ENCODE assay signal across 1 cellular context in genomic region chr6:20525208-20525607, GRCh38. TPM values are rescaled to one million over a fixed set of nuclear protein-coding genes. Genes with fewer than 3 reads are reported as not detected.
DNase-seq lines count a peak whose midpoint lies in the region; ATAC-seq, FAIRE-seq and TF ChIP-seq lines count a peak whose summit lies in the region.
"Not testable (repeated sequence)": the region's sequence is repeated elsewhere in the genome, so short reads cannot be mapped to it uniquely, and the experiment has no call there.

No MANE protein-coding gene starts in this region.

- not testable (repeated sequence) for ATAC-seq in K562

- not testable (repeated sequence) for H4K20me1 ChIP-seq in K562 (replicated peaks; ENCODE audit: control insufficient read depth, insufficient read depth, low read length)

- not testable (repeated sequence) for DNase-seq in K562 (ENCODE audit: extremely low read depth in 1 of 4, low spot score in 3 of 4)

- in situ Hi-C loops in K562 (cut with MboI): loop anchor here (5.0 kb wide), 1 partner anchor 233 kb away; no protein-coding TSS in a partner anchor

- not testable (repeated sequence) for H3K9me3 ChIP-seq in K562 (replicated peaks; ENCODE audit: control insufficient read depth, insufficient read depth, low read depth, low read length)

- H3K4me3 ChIP-seq in K562: not testable (repeated sequence)

- not testable (repeated sequence) for TF ChIP-seq RAD21 in K562 (CRISPR knock-in tag; conservative IDR thresholded peaks at IDR 0.05 in 1 of 2, IDR thresholded peaks at IDR 0.05 in 1 of 2)

- not testable (repeated sequence) for H3K36me3 ChIP-seq in K562 (ENCODE audit: control insufficient read depth, insufficient read depth, low read length)

- not testable (repeated sequence) for H3K27ac ChIP-seq in K562 (ENCODE audit: extremely low read depth, low read depth, low read length)

- peaks cover 8 to 10% of the 10 kb centered on the region in 2 experiments; a peak in 4 of 5 replicates for H3K4me1 ChIP-seq in K562 (replicated peaks in 1 of 2; ENCODE audit: control insufficient read depth in 2 of 2, insufficient read depth in 2 of 2, low read length in 2 of 2)

- FAIRE-seq in K562 (lab: Jason Lieb, UNC): not testable (repeated sequence)

- H3K27me3 ChIP-seq in K562 (ENCODE audit: control insufficient read depth in 2 of 2, insufficient read depth in 2 of 2, low read length in 2 of 2): not testable (repeated sequence)

- not testable (repeated sequence) for H3K9me1 ChIP-seq in K562 (ENCODE audit: control insufficient read depth, insufficient read depth, low read length)

- TF ChIP-seq EP300 in K562 (IDR thresholded peaks at IDR 0.05; ENCODE audit: low read length): not testable (repeated sequence)

- CTCF ChIA-PET in K562 (lab: Yijun Ruan, JAX; ENCODE audit: low intra/inter-chr PET ratio): interaction anchor here (0.6 to 1.1 kb wide), 2 partner anchors 65 to 233 kb away, joined by 3 read pairs; no protein-coding TSS in a partner anchor

- intact Hi-C loops in K562 (cut with micrococcal nuclease): not testable (repeated sequence)

- H2AFZ ChIP-seq in K562 (ENCODE audit: low read depth, low read length): not testable (repeated sequence)

- not testable (repeated sequence) for H3K79me2 ChIP-seq in K562 (ENCODE audit: control insufficient read depth, insufficient read depth, low read length)

- TF ChIP-seq CTCF in K562 (IDR thresholded peaks at IDR 0.05 in 2 of 3, conservative IDR thresholded peaks at IDR 0.05 in 1 of 3; ENCODE audit: insufficient read depth in 2 of 3, low read depth in 1 of 3, low read length in 3 of 3): not testable (repeated sequence)

- TF ChIP-seq POLR2A in K562 (conservative IDR thresholded peaks at IDR 0.05): not testable (repeated sequence)

- not testable (repeated sequence) for H3K4me2 ChIP-seq in K562 (ENCODE audit: insufficient read depth, low read length)

- POLR2A ChIA-PET in K562 (lab: Yijun Ruan, JAX): not testable (repeated sequence)

- BruUV-seq in K562 (replicated peaks; lab: Mats Ljungman, UMichigan): not testable (repeated sequence)

- H3K9ac ChIP-seq in K562 (ENCODE audit: insufficient read depth in 1 of 2, low read depth in 2 of 2, low read length in 2 of 2): not testable (repeated sequence)

- 42% methylated on average over 3 of the region's 3 CpGs for WGBS in K562 (ENCODE audit: insufficient coverage, low coverage, missing lambda C conversion rate)

TF ChIP-seq in K562, 482 proteins besides CTCF, POLR2A, EP300 and RAD21:
- peak in 1 of 2 experiments; percentile 58; a peak in 2 of 4 replicates for TF ChIP-seq KDM1A (IDR thresholded peaks at IDR 0.05)
- peak; percentile 91 for TF ChIP-seq ZNF146 (CRISPR knock-in tag; IDR thresholded peaks at IDR 0.05; ENCODE audit: unreplicated experiment)
- peak; percentile 73 for TF ChIP-seq BCOR (IDR thresholded peaks at IDR 0.05)

RNA-seq across cellular contexts. Expression of gene CDKAL1, which starts 9.0 kb away (rescaled TPM):
- total RNA-seq in K562 (2011; cell fraction: chromatin; rRNA removed; ENCODE audit: low replicate concordance): 40.8 and 117 TPM in 2 replicates
- 24.3 and 27.0 TPM in 2 replicates for total RNA-seq in K562 (2011; cell fraction: nucleolus; rRNA removed)
- total RNA-seq in K562 (2011; cell fraction: nucleoplasm; rRNA removed): 53.2 and 70.2 TPM in 2 replicates
- total RNA-seq in K562 (2014; rRNA removed) (23.5 and 28.7 TPM in 2 replicates), K562 (2014; rRNA removed; fragmentation: Illumina TruSeq; extraction: Trizol) (36.3 and 40.3 TPM in 2 replicates), K562 (2015; rRNA removed; fragmentation: Illumina TruSeq; extraction: Trizol) (32.2 and 34.2 TPM in 2 replicates), K562 (2021) (24.5 and 26.8 TPM in 2 replicates)
- polyA plus RNA-seq in K562 (2011; rRNA removed) (16.8 and 18.1 TPM in 2 replicates), K562 (2014; fragmentation: Illumina TruSeq; extraction: Trizol) (18.5 and 20.1 TPM in 2 replicates), K562 (2014; fragmentation: Nextera tagmentation; extraction: Ambion mirVana) (10 to 100 TPM; 15.5 to 16.4 TPM), K562 (2014; rRNA removed) (11.2 TPM in 2 replicates)
- polyA plus RNA-seq in K562 (2011; cell fraction: cytosol; rRNA removed): 7.9 and 9.9 TPM in 2 replicates
- polyA plus RNA-seq in K562 (2011; cell fraction: nucleus; rRNA removed): 11.9 and 13.9 TPM in 2 replicates
- 12.7 and 14.4 TPM in 2 replicates for polyA plus RNA-seq in K562 (2012)
- 46.4 and 59.0 TPM in 2 replicates for polyA minus RNA-seq in K562 (2011; rRNA and poly(A)+ RNA removed)
- 25.3 and 27.7 TPM in 2 replicates for polyA minus RNA-seq in K562 (2011; cell fraction: cytosol; rRNA and poly(A)+ RNA removed)
- 28.4 and 48.3 TPM in 2 replicates for polyA minus RNA-seq in K562 (2011; cell fraction: nucleus; rRNA and poly(A)+ RNA removed)
